1 cellular context compared by ENCODE assay signal in the genomic region with DNA sequence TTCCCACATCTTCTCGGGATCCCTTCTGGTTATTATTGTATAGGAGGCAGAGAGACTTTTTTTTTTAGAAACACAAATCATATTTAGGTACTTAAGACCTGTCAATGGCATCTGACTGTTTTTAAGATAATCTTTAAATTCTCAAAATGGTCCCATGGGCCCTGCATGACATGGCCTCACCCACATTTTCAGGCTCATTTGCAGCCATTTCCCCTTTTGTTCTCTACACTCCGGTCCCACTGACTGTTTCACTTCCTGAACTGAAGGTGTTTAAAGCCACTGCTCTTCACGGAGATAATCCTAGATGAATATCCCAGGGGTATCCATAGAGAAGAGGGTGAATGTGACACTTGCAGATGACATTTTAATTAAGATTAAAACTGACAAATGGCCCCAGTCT.
TF ChIP-seq lines count a peak whose summit lies in the region.

No MANE protein-coding gene starts in this region.

TF ChIP-seq in GM12878, 131 proteins besides CTCF, POLR2A, EP300 and RAD21 (continued from another document):
- no peak for TF ChIP-seq REST (IDR thresholded peaks at IDR 0.05; ENCODE audit: low read depth, low read length)
- TF ChIP-seq ZNF274 (IDR thresholded peaks at IDR 0.05; ENCODE audit: insufficient read depth, insufficient read length): no peak
